In the genomic region with DNA sequence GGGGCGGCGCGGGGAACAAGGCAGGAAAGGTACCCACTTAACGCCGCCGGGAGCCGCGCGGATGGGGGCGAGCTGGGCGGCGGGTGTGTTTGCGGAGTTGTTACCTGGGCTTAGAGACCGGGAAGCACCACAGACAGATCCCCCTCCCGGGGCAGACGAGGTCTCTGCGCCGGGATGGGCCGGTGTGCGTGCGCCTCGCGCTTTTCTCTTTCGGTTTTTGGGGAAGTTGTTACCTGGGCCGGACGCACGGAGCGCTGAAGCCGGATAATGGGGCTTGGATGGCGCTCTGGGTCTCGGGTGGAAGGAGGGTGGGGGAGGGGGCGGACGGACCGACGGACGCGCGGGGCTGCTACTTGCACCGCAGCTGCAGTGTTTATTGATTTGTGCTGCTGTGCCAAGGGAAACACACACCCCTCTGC, we compare ENCODE assay signal across 8 cellular contexts. TPM values are rescaled to one million over a fixed set of nuclear protein-coding genes. Genes with fewer than 3 reads are reported as not detected.
DNase-seq lines count a peak whose midpoint lies in the region; ATAC-seq lines count a peak whose summit lies in the region.

No MANE protein-coding gene starts in this region.

- H2AK5ac ChIP-seq in mesendoderm (ENCODE audit: low read length): no peak overlapping the region

- no peak overlapping the region for H2BK120ac ChIP-seq in mesendoderm (ENCODE audit: low read depth, low read length)

- peak; percentile 14 for ATAC-seq in GM19328 (IDR thresholded peaks at IDR 0.05; ENCODE audit: unreplicated experiment)

- no peak overlapping the region for H3K23ac ChIP-seq in mesendoderm (ENCODE audit: low read length)

- H3K56ac ChIP-seq in mesendoderm (ENCODE audit: low read length): peak overlapping the region; percentile 60

- no peak overlapping the region for H3K9ac ChIP-seq in HUES6 (ENCODE audit: low read length)
- peak overlapping the region; percentile 2 to 63 for H3K9ac ChIP-seq in duodenal mucosa (ENCODE audit: low read depth in 1 of 2, low read length in 2 of 2)
- peak overlapping the region; percentile 40 for H3K9ac ChIP-seq in mesendoderm (ENCODE audit: low read length)

- H3K27me3 ChIP-seq in HUES6 (ENCODE audit: control insufficient read depth, insufficient read depth, low read length) (peaks cover 69% of the 10 kb centered on the region), duodenal mucosa (ENCODE audit: control insufficient read depth in 1 of 2, insufficient read depth in 2 of 2, low read length in 2 of 2) (peaks cover 10 to 12% of the 10 kb centered on the region in 2 donors), mesendoderm (ENCODE audit: insufficient read depth, low read length, poor library complexity) (peaks cover 12% of the 10 kb centered on the region)

- no peak overlapping the region for H3K4ac ChIP-seq in mesendoderm (ENCODE audit: low read depth, low read length)

- H3K79me1 ChIP-seq in mesendoderm (ENCODE audit: low read length): no peaks in the 10 kb centered on the region

- no peak overlapping the region for H4K5ac ChIP-seq in mesendoderm (ENCODE audit: low read length)

- H3K36me3 ChIP-seq in HUES6 (ENCODE audit: control insufficient read depth, insufficient read depth, low read length): no peaks in the 10 kb centered on the region
- no peaks in the 10 kb centered on the region for H3K36me3 ChIP-seq in duodenal mucosa (ENCODE audit: control insufficient read depth in 1 of 2, insufficient read depth in 2 of 2, low read length in 2 of 2)
- H3K36me3 ChIP-seq in mesendoderm (ENCODE audit: control insufficient read depth, insufficient read depth, low read length): no peaks in the 10 kb centered on the region

- H2BK5ac ChIP-seq in mesendoderm (ENCODE audit: low read length): no peak overlapping the region

- peak overlapping the region; percentile 54 for H3K18ac ChIP-seq in mesendoderm (ENCODE audit: low read length)

- no peak overlapping the region for H2BK15ac ChIP-seq in mesendoderm (replicated peaks; ENCODE audit: low read depth)

- H3K4me3 ChIP-seq in HUES6 (ENCODE audit: low read depth, low read length): peak overlapping the region; percentile 66
- H3K4me3 ChIP-seq in duodenal mucosa (ENCODE audit: low read depth in 1 of 2, low read length in 2 of 2): peak overlapping the region; percentile 60 to 71
- peak overlapping the region; percentile 39 for H3K4me3 ChIP-seq in mesendoderm (ENCODE audit: low read length)

- H4K8ac ChIP-seq in mesendoderm (ENCODE audit: low read depth, low read length): no peak overlapping the region

- no CpG with 5 or more reads among the region's 39 CpGs for WGBS in mesendoderm (ENCODE audit: extremely low coverage, insufficient coverage, low lambda C conversion rate)

- no peaks in the 10 kb centered on the region for H3K79me2 ChIP-seq in mesendoderm (ENCODE audit: control insufficient read depth, insufficient read depth, low read length)

- H3K9me3 ChIP-seq in HUES6 (ENCODE audit: control insufficient read depth, insufficient read depth, low read depth, low read length): no peaks in the 10 kb centered on the region
- no peaks in the 10 kb centered on the region for H3K9me3 ChIP-seq in duodenal mucosa (ENCODE audit: control insufficient read depth in 1 of 2, low read length in 2 of 2)

- H3K4me1 ChIP-seq in HUES6 (ENCODE audit: control insufficient read depth, insufficient read depth, low read length) (peaks cover 5% of the 10 kb centered on the region; the same call in 1 of the 2 replicates), duodenal mucosa (ENCODE audit: control insufficient read depth in 1 of 2, insufficient read depth in 2 of 2, low read length in 2 of 2) (peaks cover 0 to 6% of the 10 kb centered on the region in 2 donors), mesendoderm (ENCODE audit: control insufficient read depth, low read depth, low read length) (no peaks in the 10 kb centered on the region)

- no peak overlapping the region for H3K27ac ChIP-seq in HUES6 (ENCODE audit: low read depth, low read length)
- H3K27ac ChIP-seq in duodenal mucosa (ENCODE audit: low read depth, low read length): peak overlapping the region; percentile 68
- no peak overlapping the region for H3K27ac ChIP-seq in mesendoderm (ENCODE audit: low read depth, low read length)

- DNase-seq in AG20443 (ENCODE audit: low spot score) (peak; percentile 25), mesendoderm (peak; percentile 55), COR-L47 (lab: John Stamatoyannopoulos, UW) (no peak)
- DNase-seq in activated CD4-positive, alpha-beta T cell treated with anti-CD3 and anti-CD28 coated beads, Interleukin-2, amount 50 U/mL, for 24 hours (ENCODE audit: low read depth in 1 of 2, low spot score in 1 of 2): peak; percentile 28
- peak; percentile 21 for DNase-seq in stimulated activated CD8-positive, alpha-beta memory T cell treated with anti-CD3 and anti-CD28 coated beads, Interleukin-7, amount 100 ng/mL, for 24 hours (ENCODE audit: low read depth)

- H3K4me2 ChIP-seq in mesendoderm (ENCODE audit: low read length): peak overlapping the region; percentile 93

RNA-seq across cellular contexts. Expression of gene ZEB1, which starts 1.2 kb away (rescaled TPM):
- 0.21 TPM for polyA plus RNA-seq in mesendoderm (2013, experiment 1 of 2)
- 0.27 TPM for polyA plus RNA-seq in mesendoderm (2013, experiment 2 of 2)
